Comparison of ENCODE assay signal across 11 cellular contexts in genomic region chr3:129005526-129006303, GRCh38.
DNase-seq lines count a peak whose midpoint lies in the region; ATAC-seq and TF ChIP-seq lines count a peak whose summit lies in the region.
"Had no signal": no experiment of that assay in that cellular context is flagged by ENCODE, and none has a peak within 500 bp of the region (broad histone marks: within the 10 kb centered on the region; RNA-seq: fewer than 3 reads in every experiment).

No MANE protein-coding gene starts in this region.

- no peak overlapping the region for H3K27ac ChIP-seq in WERI-Rb-1
- H3K27ac ChIP-seq: 22Rv1, parathyroid adenoma had no signal

- H3K36me3 Mint-ChIP-seq in nephron (ENCODE audit: low read depth), result no peaks in the 10 kb centered on the region

- H3K9me3 Mint-ChIP-seq in nephron, result peaks cover 2% of the 10 kb centered on the region

- TF ChIP-seq CTCF in NB4 (IDR thresholded peaks at IDR 0.05; ENCODE audit: low read depth, low read length) (no peak), nephron (IDR thresholded peaks at IDR 0.05; ENCODE audit: unreplicated experiment in 3 of 3) (no peak), WERI-Rb-1 (IDR thresholded peaks at IDR 0.05; ENCODE audit: low read depth, low read length) (no peak)

- no peak for ATAC-seq in GM21390 (IDR thresholded peaks at IDR 0.05; ENCODE audit: unreplicated experiment)

- DNase-seq in DMS 273 (lab: John Stamatoyannopoulos, UW; ENCODE audit: unreplicated experiment) (peak; percentile 36), DMS 273 treated with DMSO at 0.1 percent for 48 hours (lab: John Stamatoyannopoulos, UW) (no peak), NB4 (ENCODE audit: low read depth) (peak; percentile 42), epidermal melanocyte (ENCODE audit: insufficient read length, low spot score) (peak; percentile 20), WERI-Rb-1 (no peak)
- DNase-seq in stimulated activated naive CD4-positive, alpha-beta T cell (lab: John Stamatoyannopoulos, UW), result no peak
- DNase-seq: NCI-H526 had no signal

- peaks cover 32% of the 10 kb centered on the region for H3K27me3 ChIP-seq in WERI-Rb-1 (ENCODE audit: insufficient read depth, low read depth, severe bottlenecking)

- H3K27me3 Mint-ChIP-seq in nephron (ENCODE audit: low read depth), result peaks cover 65% of the 10 kb centered on the region

- no peaks in the 10 kb centered on the region for H3K9me3 ChIP-seq in WERI-Rb-1 (ENCODE audit: severe bottlenecking)

- peak overlapping the region; percentile 2 to 63 (median 18) for H3K27ac Mint-ChIP-seq in nephron

- H3K4me3 Mint-ChIP-seq in nephron, result peak overlapping the region in 2 of 3 experiments; percentile 20 to 27

- TF ChIP-seq POLR2A in NB4 (IDR thresholded peaks at IDR 0.05; ENCODE audit: extremely low read depth, insufficient read length), result no peak

- no peaks in the 10 kb centered on the region for H3K36me3 ChIP-seq in WERI-Rb-1

- no peak overlapping the region for H3K4me3 ChIP-seq in NB4 (ENCODE audit: low read depth, low read length)
- H3K4me3 ChIP-seq in WERI-Rb-1 (ENCODE audit: low read depth, low read length), result no peak overlapping the region

- peaks cover 42% of the 10 kb centered on the region for H3K4me1 Mint-ChIP-seq in nephron

Comparison
In these comparisons a context has a peak if more than half of its experiments do, and no peak if none do; other contexts are left out.
1. DNase-seq: peak in DMS 273 (single experiment), NB4 (single experiment) and epidermal melanocyte (single experiment); none in DMS 273 treated with DMSO at 0.1 percent for 48 hours (single experiment), stimulated activated naive CD4-positive, alpha-beta T cell (0 of 6) and WERI-Rb-1 (single experiment).